ENCODE assay signal across 25 cellular contexts in the genomic region with DNA sequence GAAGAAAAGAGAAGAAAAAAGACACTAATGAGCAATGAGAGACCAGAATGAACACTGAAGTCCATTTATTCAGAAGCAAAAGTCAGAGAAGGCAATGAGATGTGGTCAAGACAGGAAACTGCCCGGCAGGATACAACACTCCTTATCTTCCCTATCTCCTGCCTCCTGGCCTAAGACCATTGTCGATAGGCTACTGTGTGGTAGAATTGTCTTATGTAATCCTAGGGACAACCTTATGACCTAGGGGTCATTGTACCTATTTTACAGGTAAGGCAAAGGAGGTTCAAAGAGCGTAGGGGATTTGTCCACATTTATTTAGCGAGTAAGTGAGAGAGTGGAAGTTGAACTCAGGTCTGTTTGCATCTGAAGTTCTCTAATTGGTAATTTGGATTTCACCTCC.
"Had no signal": no experiment of that assay in that cellular context is flagged by ENCODE, and none has a peak within 500 bp of the region (broad histone marks: within the 10 kb centered on the region; RNA-seq: fewer than 3 reads in every experiment).

No MANE protein-coding gene starts in this region.

- H3K27me3 Mint-ChIP-seq: central memory CD8-positive, alpha-beta T cell had no signal

- H3K27ac ChIP-seq: gastroesophageal sphincter, neutrophil, ovary, prostate gland, skin epidermis, stomach, suprapubic skin, tibial nerve had no signal

- H3K36me3 Mint-ChIP-seq: brain, natural killer cell had no signal

- H3K27me3 ChIP-seq: ovary, stomach, suprapubic skin had no signal

- DNase-seq: activated CD4-positive, alpha-beta T cell treated with anti-CD3 and anti-CD28 coated beads for 1 hour; activated CD4-positive, alpha-beta T cell treated with anti-CD3 and anti-CD28 coated beads, Interleukin-2, amount 50 U/mL, for 1 hour; activated CD8-positive, alpha-beta T cell treated with anti-CD3 and anti-CD28 coated beads, Interleukin-2, amount 10 ng/mL, durations not matched to agents 7 days and 5 days; activated gamma-delta T cell; activated naive CD4-positive, alpha-beta T cell treated with anti-CD3 and anti-CD28 coated beads, Interleukin-2, amount 50 U/mL, for 16 hours; activated naive CD8-positive, alpha-beta T cell treated with anti-CD3 and anti-CD28 coated beads, Interleukin-2, amount 50 U/mL, for 24 hours; effector memory CD4-positive, alpha-beta T cell; left colon; midbrain; natural killer cell; ovary; right cardiac atrium; stimulated activated CD4-positive, alpha-beta T cell treated with anti-CD3 and anti-CD28 coated beads, Interleukin-1b, Interleukin-23, amount 100 ng/mL, for 48 hours; stomach had no signal

- H3K36me3 ChIP-seq: gastroesophageal sphincter, neutrophil, ovary, prostate gland, stomach, suprapubic skin, tibial nerve had no signal

- H3K4me1 Mint-ChIP-seq: activated naive CD8-positive, alpha-beta T cell treated with anti-CD3 and anti-CD28 coated beads, Interleukin-2, amount 50 U/mL, for 24 hours; brain; central memory CD8-positive, alpha-beta T cell; natural killer cell had no signal

- H3K9me3 Mint-ChIP-seq: activated naive CD8-positive, alpha-beta T cell treated with anti-CD3 and anti-CD28 coated beads, Interleukin-2, amount 50 U/mL, for 24 hours; activated T-helper 1 cell treated with anti-CD3 and anti-CD28 coated beads, Interleukin-12 subunit alpha, Interleukin-12 subunit beta, Interleukin-2, Interleukin-4 antibody, amounts not matched to agents 30 ng/mL and 10 ng/mL and 1 ng/mL, durations not matched to agents 14 hours and 24 hours and 36 hours; brain; central memory CD8-positive, alpha-beta T cell; T-helper 2 cell treated with Interferon-gamma antibody and Interleukin-4, amounts not matched to agents 5 μg/mL and 100 μg/mL, for 36 hours had no signal

- H3K9me3 ChIP-seq: gastroesophageal sphincter, neutrophil, ovary, prostate gland, stomach, suprapubic skin, tibial nerve had no signal

- H3K4me3 Mint-ChIP-seq: activated CD8-positive, alpha-beta T cell treated with anti-CD3 and anti-CD28 coated beads, Interleukin-2, amount 10 ng/mL, durations not matched to agents 7 days and 5 days; activated naive CD8-positive, alpha-beta T cell treated with anti-CD3 and anti-CD28 coated beads, Interleukin-2, amount 50 U/mL, for 24 hours; activated T-helper 1 cell treated with anti-CD3 and anti-CD28 coated beads, Interleukin-12 subunit alpha, Interleukin-12 subunit beta, Interleukin-2, Interleukin-4 antibody, amounts not matched to agents 30 ng/mL and 10 ng/mL and 1 ng/mL, durations not matched to agents 14 hours and 24 hours and 36 hours; brain; central memory CD8-positive, alpha-beta T cell; natural killer cell; T-helper 2 cell treated with Interferon-gamma antibody and Interleukin-4, amounts not matched to agents 5 μg/mL and 100 μg/mL, for 36 hours had no signal

- H3K27ac Mint-ChIP-seq: activated CD8-positive, alpha-beta T cell treated with anti-CD3 and anti-CD28 coated beads, Interleukin-2, amount 10 ng/mL, durations not matched to agents 7 days and 5 days; activated naive CD8-positive, alpha-beta T cell treated with anti-CD3 and anti-CD28 coated beads, Interleukin-2, amount 50 U/mL, for 24 hours; activated T-helper 1 cell treated with anti-CD3 and anti-CD28 coated beads, Interleukin-12 subunit alpha, Interleukin-12 subunit beta, Interleukin-2, Interleukin-4 antibody, amounts not matched to agents 30 ng/mL and 10 ng/mL and 1 ng/mL, durations not matched to agents 14 hours and 24 hours and 36 hours; brain; natural killer cell; T-helper 2 cell treated with Interferon-gamma antibody and Interleukin-4, amounts not matched to agents 5 μg/mL and 100 μg/mL, for 36 hours had no signal

- H3K4me3 ChIP-seq: gastroesophageal sphincter, ovary, prostate gland, skin epidermis, stomach, suprapubic skin, tibial nerve had no signal

- ATAC-seq: activated CD8-positive, alpha-beta T cell treated with anti-CD3 and anti-CD28 coated beads, Interleukin-2, amount 10 ng/mL, durations not matched to agents 7 days and 5 days; activated naive CD8-positive, alpha-beta T cell treated with anti-CD3 and anti-CD28 coated beads, Interleukin-2, amount 50 U/mL, for 24 hours; esophagus mucosa; gastroesophageal sphincter; left colon; natural killer cell had no signal

- H3K4me1 ChIP-seq: gastroesophageal sphincter, prostate gland, stomach, tibial nerve had no signal
